Comparison of ENCODE assay signal across 9 cellular contexts in genomic region chr2:96063074-96063899, GRCh38. TPM values are rescaled to one million over a fixed set of nuclear protein-coding genes. Genes with fewer than 3 reads are reported as not detected.
A peak's percentile ranks its signal among the peaks of the same experiment; 100 is the strongest.
DNase-seq lines count a peak whose midpoint lies in the region; ATAC-seq, FAIRE-seq and TF ChIP-seq lines count a peak whose summit lies in the region.
"Not testable (repeated sequence)": the region's sequence is repeated elsewhere in the genome, so short reads cannot be mapped to it uniquely, and the experiment has no call there.
"Had no signal": no experiment of that assay in that cellular context is flagged by ENCODE, and none has a peak within 500 bp of the region (broad histone marks: within the 10 kb centered on the region; RNA-seq: fewer than 3 reads in every experiment).

No MANE protein-coding gene starts in this region.

- not testable (repeated sequence) for H3K36me3 ChIP-seq in body of pancreas (replicated peaks in 1 of 2; ENCODE audit: insufficient read depth in 1 of 2, low read depth in 2 of 2); HepG2 (replicated peaks in 1 of 2; ENCODE audit: control insufficient read depth in 1 of 2, insufficient read depth in 2 of 2, low read length in 2 of 2)

- H3K9ac ChIP-seq in HepG2 (ENCODE audit: insufficient read depth, low read depth, low read length), result not testable (repeated sequence)

- not testable (repeated sequence) for H3K79me2 ChIP-seq in HepG2 (ENCODE audit: insufficient read depth, low read length)

- WGBS in body of pancreas, 2 donors, result 66 to 68% methylated on average over 8 to 11 of the region's 12 CpGs
- WGBS in HepG2 (ENCODE audit: low lambda C conversion rate), result 20% methylated on average over 11 of the region's 12 CpGs

- CTCF ChIA-PET in activated B cell treated with CpG ODN at 0.5 μM for 24 hours (lab: Charles Lee), result not testable (repeated sequence)
- CTCF ChIA-PET in HepG2 (lab: Yijun Ruan, JAX; ENCODE audit: low intra/inter-chr PET ratio, low total read pairs), result interaction anchor here (0.6 kb wide), 1 partner anchor 54 kb away, joined by 3 read pairs; no protein-coding TSS in a partner anchor

- POLR2A ChIA-PET in activated B cell treated with CpG ODN at 0.5 μM for 24 hours (lab: Charles Lee), result not testable (repeated sequence)
- POLR2A ChIA-PET in HepG2 (lab: Yijun Ruan, JAX), result interaction anchor here (0.6 kb wide), 1 partner anchor 1582 kb away, joined by 4 read pairs; the partner anchor contains the start of gene COX5B

- peak; percentile 95 for TF ChIP-seq RAD21 in HepG2 (CRISPR knock-in tag; IDR thresholded peaks at IDR 0.05)

- intact Hi-C loops in activated B cell treated with CpG ODN at 0.5 μM for 24 hours (cut with micrococcal nuclease); body of pancreas (cut with DNase I): not testable (repeated sequence)
- intact Hi-C loops in HepG2 (cut with micrococcal nuclease; ENCODE audit: unreplicated experiment), result loop anchor here (10.0 kb wide), 1 partner anchor 52 kb away; the partner anchor contains the start of gene ADRA2B

- not testable (repeated sequence) for TF ChIP-seq POLR2A in body of pancreas (IDR thresholded peaks at IDR 0.05); HepG2 (IDR thresholded peaks at IDR 0.05; ENCODE audit: insufficient read depth in 1 of 2, low read depth in 2 of 2, low read length in 2 of 2)

- ATAC-seq in activated B cell treated with CpG ODN at 0.5 μM for 24 hours (ENCODE audit: low read depth) (peak; percentile 79), body of pancreas (peak; percentile 31), HepG2 (peak; percentile 52)

- peak; percentile 98 for FAIRE-seq in HTR-8/SVneo (lab: Jason Lieb, UNC)
- FAIRE-seq in HepG2 (lab: Jason Lieb, UNC), result peak; percentile 39

- H3K4me1 ChIP-seq in body of pancreas, result not testable (repeated sequence)
- H3K4me1 ChIP-seq in HepG2 (ENCODE audit: insufficient read depth, low read length), result peaks cover 75% of the 10 kb centered on the region

- not testable (repeated sequence) for BruUV-seq in HepG2 (replicated peaks; lab: Mats Ljungman, UMichigan)

- H3K27me3 Mint-ChIP-seq in activated B cell treated with CpG ODN at 0.5 μM for 24 hours, result not testable (repeated sequence)

- not testable (repeated sequence) for H3K9me3 Mint-ChIP-seq in activated B cell treated with CpG ODN at 0.5 μM for 24 hours

- not testable (repeated sequence) for H3K27ac ChIP-seq in body of pancreas; HepG2 (ENCODE audit: extremely low read length, insufficient read depth, low read length)

- H3K4me3 ChIP-seq in body of pancreas; HepG2 (replicated peaks in 1 of 3; ENCODE audit: insufficient read depth in 1 of 3, low read depth in 2 of 3, low read length in 3 of 3): not testable (repeated sequence)

- not testable (repeated sequence) for H3K27ac Mint-ChIP-seq in activated B cell treated with CpG ODN at 0.5 μM for 24 hours

- H3K4me1 Mint-ChIP-seq in activated B cell treated with CpG ODN at 0.5 μM for 24 hours, result not testable (repeated sequence)

- TF ChIP-seq EP300 in HepG2 (IDR thresholded peaks at IDR 0.05; ENCODE audit: low read depth in 2 of 2, low read length in 2 of 2); HepG2 (CRISPR knock-in tag; IDR thresholded peaks at IDR 0.05; ENCODE audit: borderline replicate concordance): not testable (repeated sequence)

- H3K36me3 Mint-ChIP-seq in activated B cell treated with CpG ODN at 0.5 μM for 24 hours (ENCODE audit: low read depth), result not testable (repeated sequence)

- not testable (repeated sequence) for H3K4me3 Mint-ChIP-seq in activated B cell treated with CpG ODN at 0.5 μM for 24 hours

- not testable (repeated sequence) for TF ChIP-seq CTCF in activated B cell treated with CpG ODN at 0.5 μM for 24 hours (IDR thresholded peaks at IDR 0.05)
- TF ChIP-seq CTCF in body of pancreas (IDR thresholded peaks at IDR 0.05) (peak in 2 of 7 experiments; percentile 22 to 27), HepG2 (CRISPR knock-in tag; IDR thresholded peaks at IDR 0.05) (peak; percentile 84)

- peak overlapping the region; percentile 14; the same call in 1 of the 2 replicates for H3K4me2 ChIP-seq in HepG2 (ENCODE audit: low read depth, low read length)

- not testable (repeated sequence) for H2AFZ ChIP-seq in HepG2 (ENCODE audit: low read length)

- not testable (repeated sequence) for H3K27me3 ChIP-seq in body of pancreas; HepG2 (ENCODE audit: control insufficient read depth in 1 of 2, insufficient read depth in 2 of 2, low read length in 2 of 2)

- not testable (repeated sequence) for H4K20me1 ChIP-seq in HepG2 (ENCODE audit: insufficient read depth, low read length)

- DNase-seq in EL (peak; percentile 84), HTR-8/SVneo (ENCODE audit: insufficient read length, low spot score) (peak; percentile 58), body of pancreas (peak in 2 of 4 donors; percentile 21 to 31), fibroblast of the conjunctiva (ENCODE audit: low read depth) (peak; percentile 16), HepG2 (ENCODE audit: low spot score) (peak; percentile 74), putamen (ENCODE audit: low spot score) (peak; percentile 80), ureter (ENCODE audit: low spot score) (peak; percentile 62)
- not testable (repeated sequence) for DNase-seq in activated B cell treated with CpG ODN at 0.5 μM for 24 hours

- in situ Hi-C loops in HepG2 (cut with HindIII; ENCODE audit: extremely low pct_ligation_motif_present, low pct_unique_long_range_greater_than_20kb), result loop anchor here (25.0 kb wide), 1 partner anchor 1599 kb away; the partner anchor contains the start of genes ACTR1B and C2orf92

- not testable (repeated sequence) for H3K9me3 ChIP-seq in body of pancreas; HepG2 (ENCODE audit: low read length)

TF ChIP-seq in HepG2, 621 proteins besides CTCF, POLR2A, EP300 and RAD21 (continues in another document):
- 0 out of 2 replicates have a peak, but pooled peaks have one; percentile 22 for TF ChIP-seq ELF3 (CRISPR knock-in tag; IDR thresholded peaks at IDR 0.05)
- TF ChIP-seq ZNF629 (CRISPR knock-in tag; conservative IDR thresholded peaks at IDR 0.05), result peak; percentile 61; the same call in 1 of the 2 replicates

RNA-seq across cellular contexts. Expression of gene GPAT2, which starts 28.6 kb away (rescaled TPM):
- total RNA-seq in activated B cell treated with CpG ODN at 0.5 μM for 24 hours (4.5 and 4.9 TPM in 2 replicates), body of pancreas (1 to 10 TPM; 1.6 to 2.0 TPM), HepG2 (2016; rRNA removed; fragmentation: Illumina TruSeq; extraction: Trizol) (not detected in 2 replicates), ureter (6.7 TPM)
- total RNA-seq in HepG2 (2016; cell fraction: cytosol; rRNA removed; fragmentation: Illumina TruSeq; extraction: Trizol; ENCODE audit: low read depth), result not detected in 2 replicates
- total RNA-seq in HepG2 (2016; cell fraction: insoluble cytoplasmic fraction; rRNA removed; fragmentation: Illumina TruSeq; extraction: Trizol), result not detected in 2 replicates
- total RNA-seq in HepG2 (2016; cell fraction: membrane; rRNA removed; fragmentation: Illumina TruSeq; extraction: Trizol), result not detected in 2 replicates
- total RNA-seq in HepG2 (2016; cell fraction: nucleus; rRNA removed; fragmentation: Illumina TruSeq; extraction: Trizol), result not detected in 2 replicates
- polyA plus RNA-seq in HepG2 (2011; rRNA removed), result not detected in 2 replicates
- not detected in 2 replicates for polyA plus RNA-seq in HepG2 (2011; cell fraction: cytosol; rRNA removed)
- not detected in 2 replicates for polyA plus RNA-seq in HepG2 (2011; cell fraction: nucleus; rRNA removed)
- polyA plus RNA-seq in HepG2 (2012), result not detected in 2 replicates
- polyA plus RNA-seq in HepG2 (2016; cell fraction: cytosol; fragmentation: Illumina TruSeq; extraction: Trizol; ENCODE audit: low read depth), result not detected in 2 replicates
- not detected in 2 replicates for polyA plus RNA-seq in HepG2 (2016; cell fraction: insoluble cytoplasmic fraction; fragmentation: Illumina TruSeq; extraction: Trizol; ENCODE audit: low read depth)
- polyA plus RNA-seq in HepG2 (2016; cell fraction: membrane; fragmentation: Illumina TruSeq; extraction: Trizol; ENCODE audit: low read depth), result not detected in 2 replicates
- not detected in 2 replicates for polyA plus RNA-seq in HepG2 (2016; cell fraction: nucleus; fragmentation: Illumina TruSeq; extraction: Trizol; ENCODE audit: insufficient read depth, low read depth)
- polyA minus RNA-seq in HepG2 (2011; rRNA and poly(A)+ RNA removed; ENCODE audit: low replicate concordance), result not detected in 2 replicates
- polyA minus RNA-seq in HepG2 (2011; cell fraction: cytosol; rRNA and poly(A)+ RNA removed), result not detected in 2 replicates
- polyA minus RNA-seq in HepG2 (2011; cell fraction: nucleus; rRNA and poly(A)+ RNA removed), result not detected in 2 replicates

RNA-seq across cellular contexts. Expression of gene ADRA2B, which starts 53.1 kb away (rescaled TPM):
- 0.11 and 0.37 TPM in 2 replicates for total RNA-seq in activated B cell treated with CpG ODN at 0.5 μM for 24 hours
- total RNA-seq in body of pancreas, result under 1 TPM; under 0.01 to 0.26 TPM
- not detected in 2 replicates for total RNA-seq in HepG2 (2016; rRNA removed; fragmentation: Illumina TruSeq; extraction: Trizol)
- not detected in 2 replicates for total RNA-seq in HepG2 (2016; cell fraction: cytosol; rRNA removed; fragmentation: Illumina TruSeq; extraction: Trizol; ENCODE audit: low read depth)
- total RNA-seq in HepG2 (2016; cell fraction: insoluble cytoplasmic fraction; rRNA removed; fragmentation: Illumina TruSeq; extraction: Trizol), result not detected in 2 replicates
- total RNA-seq in HepG2 (2016; cell fraction: membrane; rRNA removed; fragmentation: Illumina TruSeq; extraction: Trizol), result not detected in 2 replicates
- total RNA-seq in HepG2 (2016; cell fraction: nucleus; rRNA removed; fragmentation: Illumina TruSeq; extraction: Trizol), result not detected in 2 replicates
- not detected in 2 replicates for polyA plus RNA-seq in HepG2 (2011; rRNA removed)
- polyA plus RNA-seq in HepG2 (2011; cell fraction: cytosol; rRNA removed), result not detected in 2 replicates
- polyA plus RNA-seq in HepG2 (2011; cell fraction: nucleus; rRNA removed), result 0.10 TPM in 1 of 2 replicates, not detected in the other
- not detected in 2 replicates for polyA plus RNA-seq in HepG2 (2012)
- not detected in 2 replicates for polyA plus RNA-seq in HepG2 (2016; cell fraction: cytosol; fragmentation: Illumina TruSeq; extraction: Trizol; ENCODE audit: low read depth)
- not detected in 2 replicates for polyA plus RNA-seq in HepG2 (2016; cell fraction: insoluble cytoplasmic fraction; fragmentation: Illumina TruSeq; extraction: Trizol; ENCODE audit: low read depth)
- polyA plus RNA-seq in HepG2 (2016; cell fraction: membrane; fragmentation: Illumina TruSeq; extraction: Trizol; ENCODE audit: low read depth), result not detected in 2 replicates
- not detected in 2 replicates for polyA plus RNA-seq in HepG2 (2016; cell fraction: nucleus; fragmentation: Illumina TruSeq; extraction: Trizol; ENCODE audit: insufficient read depth, low read depth)
- 0.07 TPM in 1 of 2 replicates, not detected in the other for polyA minus RNA-seq in HepG2 (2011; rRNA and poly(A)+ RNA removed; ENCODE audit: low replicate concordance)
- not detected in 2 replicates for polyA minus RNA-seq in HepG2 (2011; cell fraction: cytosol; rRNA and poly(A)+ RNA removed)
- polyA minus RNA-seq in HepG2 (2011; cell fraction: nucleus; rRNA and poly(A)+ RNA removed), result not detected in 2 replicates
- total RNA-seq in ureter, result 1.1 TPM
- total RNA-seq: occipital lobe had no signal
